In genomic region chr9:126955806-126956205, GRCh38 we compare ENCODE assay signal across 1 cellular context.
TF ChIP-seq lines count a peak whose summit lies in the region.

No MANE protein-coding gene starts in this region.

TF ChIP-seq in IMR-90, 13 proteins besides CTCF, POLR2A, EP300 and RAD21:
- TF ChIP-seq CHD1 (IDR thresholded peaks at IDR 0.05; ENCODE audit: low read depth, low read length) (no peak), MXI1 (IDR thresholded peaks at IDR 0.05; ENCODE audit: borderline replicate concordance, low read depth, low read length) (no peak), CEBPB (IDR thresholded peaks at IDR 0.05; ENCODE audit: low read depth, low read length) (no peak)
TF ChIP-seq in IMR-90: peak in this region for 0.
